ENCODE assay signal across 26 cellular contexts in the genomic region with DNA sequence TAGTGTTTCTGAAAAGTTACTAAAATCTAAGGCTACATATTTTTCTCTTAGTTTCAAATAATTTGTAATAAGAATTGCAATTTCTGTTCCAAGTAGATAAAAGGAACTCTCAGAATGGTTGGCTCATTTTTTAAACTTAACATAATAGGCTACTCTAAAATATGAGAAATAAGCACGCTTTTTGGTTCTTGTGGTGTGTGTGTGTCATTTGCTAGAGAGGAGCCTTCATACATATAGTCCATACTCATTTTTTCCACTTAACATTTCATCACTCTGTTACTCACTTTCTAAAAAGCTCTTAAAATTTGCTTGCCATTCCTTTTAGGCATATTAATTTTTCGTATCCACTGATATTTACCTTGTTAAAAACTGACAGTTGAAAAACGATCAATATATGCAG.
DNase-seq lines count a peak whose midpoint lies in the region; ATAC-seq, FAIRE-seq and TF ChIP-seq lines count a peak whose summit lies in the region.
"Had no signal": no experiment of that assay in that cellular context is flagged by ENCODE, and none has a peak within 500 bp of the region (broad histone marks: within the 10 kb centered on the region; RNA-seq: fewer than 3 reads in every experiment).

No MANE protein-coding gene starts in this region.

- H3K36me3 ChIP-seq in K562 (ENCODE audit: control insufficient read depth, insufficient read depth, low read length): no peaks in the 10 kb centered on the region
- H3K36me3 ChIP-seq: BE2C; BLaER1 treated with 17β-estradiol and CSF1 and Interleukin-3, amounts not matched to agents 10 nM and 100 nM had no signal

- no peak overlapping the region for H3K4me3 ChIP-seq in K562
- H3K4me3 ChIP-seq: A549; BLaER1 treated with 17β-estradiol and CSF1 and Interleukin-3, amounts not matched to agents 10 nM and 100 nM; GM12878 had no signal

- intact Hi-C loops in K562 (cut with micrococcal nuclease): no loop called here

- no peak for TF ChIP-seq POLR2A in K562 (conservative IDR thresholded peaks at IDR 0.05)

- TF ChIP-seq EP300 in K562 (IDR thresholded peaks at IDR 0.05; ENCODE audit: low read length): no peak

- peak overlapping the region; percentile 32; the same call in 1 of the 2 replicates for H2AFZ ChIP-seq in K562 (ENCODE audit: low read depth, low read length)

- no TSS peak for BruUV-seq in K562 (replicated peaks; lab: Mats Ljungman, UMichigan)

- ATAC-seq in activated T-cell treated with anti-CD3 and anti-CD28 coated beads, Interleukin-2, amount 50 U/mL, for 72 hours (replicated peaks in 1 of 2): peak; percentile 66 to 83
- peak; percentile 85 for ATAC-seq in activated T-helper 17 cell treated with anti-CD3 and anti-CD28 coated beads, Interleukin-2, amount 50 U/mL, for 72 hours (replicated peaks)
- ATAC-seq in K562 (no peak), GM18868 (IDR thresholded peaks at IDR 0.05; ENCODE audit: unreplicated experiment) (no peak), HG03469 (IDR thresholded peaks at IDR 0.05; ENCODE audit: unreplicated experiment) (no peak)
- peak; percentile 54 for ATAC-seq in stimulated activated naive CD8-positive, alpha-beta T cell treated with anti-CD3 and anti-CD28 coated beads, Interleukin-15, amount 100 ng/mL, for 72 hours
- ATAC-seq: A549, GM12878, HCT116 had no signal

- TF ChIP-seq CTCF in K562 (IDR thresholded peaks at IDR 0.05 in 2 of 3, conservative IDR thresholded peaks at IDR 0.05 in 1 of 3; ENCODE audit: insufficient read depth in 2 of 3, low read depth in 1 of 3, low read length in 3 of 3): no peak

- H3K4me3 Mint-ChIP-seq in activated T-cell treated with anti-CD3 and anti-CD28 coated beads, Interleukin-2, amount 50 U/mL, for 72 hours: no peak overlapping the region
- H3K4me3 Mint-ChIP-seq in activated T-cell treated with anti-CD3 and anti-CD28 coated beads, Interleukin-2, amount 50 U/mL, for 24 hours: no peak overlapping the region
- peak overlapping the region; percentile 9 for H3K4me3 Mint-ChIP-seq in activated T-helper 17 cell treated with anti-CD3 and anti-CD28 coated beads, Interleukin-2, amount 50 U/mL, for 72 hours
- no peak overlapping the region for H3K4me3 Mint-ChIP-seq in stimulated activated naive CD8-positive, alpha-beta T cell treated with anti-CD3 and anti-CD28 coated beads, Interleukin-15, amount 100 ng/mL, for 72 hours
- H3K4me3 Mint-ChIP-seq: CD14-positive monocyte; CD4-positive, alpha-beta T cell; CD8-positive, alpha-beta memory T cell had no signal

- no peak overlapping the region for H3K27ac ChIP-seq in K562 (ENCODE audit: extremely low read depth, low read depth, low read length)
- H3K27ac ChIP-seq: A549; BLaER1 treated with 17β-estradiol and CSF1 and Interleukin-3, amounts not matched to agents 10 nM and 100 nM had no signal

- no peak overlapping the region for H3K4me2 ChIP-seq in K562 (ENCODE audit: insufficient read depth, low read length)
- H3K4me2 ChIP-seq: A549; BLaER1 treated with 17β-estradiol and CSF1 and Interleukin-3, amounts not matched to agents 10 nM and 100 nM had no signal

- H3K4me1 Mint-ChIP-seq in activated T-cell treated with anti-CD3 and anti-CD28 coated beads, Interleukin-2, amount 50 U/mL, for 72 hours (ENCODE audit: low read depth): peaks cover 12% of the 10 kb centered on the region
- H3K4me1 Mint-ChIP-seq in activated T-cell treated with anti-CD3 and anti-CD28 coated beads, Interleukin-2, amount 50 U/mL, for 24 hours (ENCODE audit: low read depth): peaks cover 13% of the 10 kb centered on the region
- peaks cover 5% of the 10 kb centered on the region for H3K4me1 Mint-ChIP-seq in activated T-helper 17 cell treated with anti-CD3 and anti-CD28 coated beads, Interleukin-2, amount 50 U/mL, for 72 hours
- H3K4me1 Mint-ChIP-seq in stimulated activated naive CD8-positive, alpha-beta T cell treated with anti-CD3 and anti-CD28 coated beads, Interleukin-15, amount 100 ng/mL, for 72 hours: peaks cover 25% of the 10 kb centered on the region
- H3K4me1 Mint-ChIP-seq: CD14-positive monocyte had no signal

- DNase-seq in activated T-cell treated with anti-CD3 and anti-CD28 coated beads, Interleukin-2, amount 50 U/mL, for 72 hours: no peak
- DNase-seq in activated T-cell treated with anti-CD3 and anti-CD28 coated beads, Interleukin-2, amount 50 U/mL, for 24 hours: no peak
- DNase-seq in K562 (ENCODE audit: extremely low read depth in 1 of 4, low spot score in 3 of 4) (no peak), T-helper 9 cell (no peak)
- DNase-seq in stimulated activated naive CD8-positive, alpha-beta T cell treated with anti-CD3 and anti-CD28 coated beads, Interleukin-15, amount 100 ng/mL, for 72 hours: no peak
- DNase-seq: 8988T; ACHN; AML-193; BE2C; CD4-positive, alpha-beta T cell; CD8-positive, alpha-beta memory T cell; DMS 273 treated with DMSO at 0.1 percent for 48 hours; DMS79; EL; GDM1; H7 had no signal

- H3K9me3 ChIP-seq in K562 (replicated peaks; ENCODE audit: control insufficient read depth, insufficient read depth, low read depth, low read length): no peaks in the 10 kb centered on the region
- H3K9me3 ChIP-seq: A549; BE2C; BLaER1 treated with 17β-estradiol and CSF1 and Interleukin-3, amounts not matched to agents 10 nM and 100 nM had no signal

- no peaks in the 10 kb centered on the region for H3K27me3 Mint-ChIP-seq in activated T-cell treated with anti-CD3 and anti-CD28 coated beads, Interleukin-2, amount 50 U/mL, for 72 hours (ENCODE audit: low read depth)
- H3K27me3 Mint-ChIP-seq in activated T-cell treated with anti-CD3 and anti-CD28 coated beads, Interleukin-2, amount 50 U/mL, for 24 hours: no peaks in the 10 kb centered on the region
- peaks cover 3% of the 10 kb centered on the region for H3K27me3 Mint-ChIP-seq in activated T-helper 17 cell treated with anti-CD3 and anti-CD28 coated beads, Interleukin-2, amount 50 U/mL, for 72 hours
- peaks cover 7% of the 10 kb centered on the region for H3K27me3 Mint-ChIP-seq in stimulated activated naive CD8-positive, alpha-beta T cell treated with anti-CD3 and anti-CD28 coated beads, Interleukin-15, amount 100 ng/mL, for 72 hours
- H3K27me3 Mint-ChIP-seq: CD4-positive, alpha-beta T cell; CD8-positive, alpha-beta memory T cell had no signal

- CTCF ChIA-PET in K562 (lab: Yijun Ruan, JAX; ENCODE audit: low intra/inter-chr PET ratio): no interaction called here

- TF ChIP-seq RAD21 in K562 (CRISPR knock-in tag; conservative IDR thresholded peaks at IDR 0.05 in 1 of 2, IDR thresholded peaks at IDR 0.05 in 1 of 2): no peak

- no peaks in the 10 kb centered on the region for H3K36me3 Mint-ChIP-seq in activated T-cell treated with anti-CD3 and anti-CD28 coated beads, Interleukin-2, amount 50 U/mL, for 72 hours (ENCODE audit: insufficient read depth in 2 of 2)
- no peaks in the 10 kb centered on the region for H3K36me3 Mint-ChIP-seq in activated T-cell treated with anti-CD3 and anti-CD28 coated beads, Interleukin-2, amount 50 U/mL, for 24 hours (ENCODE audit: low read depth)
- no peaks in the 10 kb centered on the region for H3K36me3 Mint-ChIP-seq in activated T-helper 17 cell treated with anti-CD3 and anti-CD28 coated beads, Interleukin-2, amount 50 U/mL, for 72 hours (ENCODE audit: low read depth)
- H3K36me3 Mint-ChIP-seq: CD14-positive monocyte; CD8-positive, alpha-beta memory T cell had no signal

- POLR2A ChIA-PET in K562 (lab: Yijun Ruan, JAX): no interaction called here

- FAIRE-seq in K562 (lab: Jason Lieb, UNC): no peak
- FAIRE-seq: A549, D721Med, GM12878, H1 had no signal

- in situ Hi-C loops in K562 (cut with MboI): loop anchor here (25.0 kb wide), 1 partner anchor 1065 kb away; no protein-coding TSS in a partner anchor

- H3K27ac Mint-ChIP-seq in activated T-cell treated with anti-CD3 and anti-CD28 coated beads, Interleukin-2, amount 50 U/mL, for 72 hours: peak overlapping the region; percentile 40
- H3K27ac Mint-ChIP-seq in activated T-cell treated with anti-CD3 and anti-CD28 coated beads, Interleukin-2, amount 50 U/mL, for 24 hours: no peak overlapping the region
- peak overlapping the region; percentile 5 for H3K27ac Mint-ChIP-seq in activated T-helper 17 cell treated with anti-CD3 and anti-CD28 coated beads, Interleukin-2, amount 50 U/mL, for 72 hours
- H3K27ac Mint-ChIP-seq in stimulated activated naive CD8-positive, alpha-beta T cell treated with anti-CD3 and anti-CD28 coated beads, Interleukin-15, amount 100 ng/mL, for 72 hours: peak overlapping the region in 1 of 2 donors; percentile 91
- H3K27ac Mint-ChIP-seq: CD14-positive monocyte; CD4-positive, alpha-beta T cell; CD8-positive, alpha-beta memory T cell had no signal

- no peaks in the 10 kb centered on the region for H3K79me2 ChIP-seq in K562 (ENCODE audit: control insufficient read depth, insufficient read depth, low read length)

- H3K9me1 ChIP-seq in K562 (ENCODE audit: control insufficient read depth, insufficient read depth, low read length): no peaks in the 10 kb centered on the region

- no peaks in the 10 kb centered on the region for H4K20me1 ChIP-seq in K562 (replicated peaks; ENCODE audit: control insufficient read depth, insufficient read depth, low read length)
- H4K20me1 ChIP-seq: BLaER1 treated with 17β-estradiol and CSF1 and Interleukin-3, amounts not matched to agents 10 nM and 100 nM had no signal

- 44% methylated on average over 3 of the region's 3 CpGs for WGBS in K562 (ENCODE audit: insufficient coverage, low coverage, missing lambda C conversion rate)

- peaks cover 0 to 13% of the 10 kb centered on the region in 2 experiments; a peak in 2 of 5 replicates for H3K4me1 ChIP-seq in K562 (replicated peaks in 1 of 2; ENCODE audit: control insufficient read depth in 2 of 2, insufficient read depth in 2 of 2, low read length in 2 of 2)
- H3K4me1 ChIP-seq: A549; BE2C; BLaER1 treated with 17β-estradiol and CSF1 and Interleukin-3, amounts not matched to agents 10 nM and 100 nM had no signal

- no peaks in the 10 kb centered on the region for H3K9me3 Mint-ChIP-seq in activated T-cell treated with anti-CD3 and anti-CD28 coated beads, Interleukin-2, amount 50 U/mL, for 72 hours
- no peaks in the 10 kb centered on the region for H3K9me3 Mint-ChIP-seq in activated T-cell treated with anti-CD3 and anti-CD28 coated beads, Interleukin-2, amount 50 U/mL, for 24 hours
- no peaks in the 10 kb centered on the region for H3K9me3 Mint-ChIP-seq in activated T-helper 17 cell treated with anti-CD3 and anti-CD28 coated beads, Interleukin-2, amount 50 U/mL, for 72 hours
- H3K9me3 Mint-ChIP-seq in stimulated activated naive CD8-positive, alpha-beta T cell treated with anti-CD3 and anti-CD28 coated beads, Interleukin-15, amount 100 ng/mL, for 72 hours: no peaks in the 10 kb centered on the region
- H3K9me3 Mint-ChIP-seq: CD14-positive monocyte; CD4-positive, alpha-beta T cell; CD8-positive, alpha-beta memory T cell had no signal

- H3K9ac ChIP-seq in K562 (ENCODE audit: insufficient read depth in 1 of 2, low read depth in 2 of 2, low read length in 2 of 2): no peak overlapping the region
- H3K9ac ChIP-seq: BLaER1 treated with 17β-estradiol and CSF1 and Interleukin-3, amounts not matched to agents 10 nM and 100 nM had no signal

- no peaks in the 10 kb centered on the region for H3K27me3 ChIP-seq in K562 (ENCODE audit: control insufficient read depth in 2 of 2, insufficient read depth in 2 of 2, low read length in 2 of 2)
- H3K27me3 ChIP-seq: BE2C; BLaER1 treated with 17β-estradiol and CSF1 and Interleukin-3, amounts not matched to agents 10 nM and 100 nM had no signal

TF ChIP-seq in K562, 482 proteins besides CTCF, POLR2A, EP300 and RAD21 (continues in another document):
- TF ChIP-seq GATAD2B (IDR thresholded peaks at IDR 0.05; ENCODE audit: borderline replicate concordance): no peak

Comparison
In these comparisons a context has a peak if more than half of its experiments do, and no peak if none do; other contexts are left out.
1. ATAC-seq: peak in activated T-cell treated with anti-CD3 and anti-CD28 coated beads, Interleukin-2, amount 50 U/mL, for 72 hours (2 of 2), activated T-helper 17 cell treated with anti-CD3 and anti-CD28 coated beads, Interleukin-2, amount 50 U/mL, for 72 hours (single experiment) and stimulated activated naive CD8-positive, alpha-beta T cell treated with anti-CD3 and anti-CD28 coated beads, Interleukin-15, amount 100 ng/mL, for 72 hours (single experiment); none in K562 (single experiment), GM18868 (single experiment) and HG03469 (single experiment).